Comparison of ENCODE assay signal across 9 cellular contexts in genomic region chr12:104604995-104605675, GRCh38.
DNase-seq lines count a peak whose midpoint lies in the region; ATAC-seq and TF ChIP-seq lines count a peak whose summit lies in the region.
"Had no signal": no experiment of that assay in that cellular context is flagged by ENCODE, and none has a peak within 500 bp of the region (broad histone marks: within the 10 kb centered on the region; RNA-seq: fewer than 3 reads in every experiment).

No MANE protein-coding gene starts in this region.

- H3K4me2 ChIP-seq in GM23338 (peak overlapping the region; percentile 4; the same call in 1 of the 2 replicates), SU-DHL-6 (ENCODE audit: low read depth, low read length, poor library complexity, severe bottlenecking) (peak overlapping the region; percentile 47)

- peak overlapping the region; percentile 50; the same call in 2 of the 3 replicates for H3K4me3 Mint-ChIP-seq in GM23338

- no peak overlapping the region for H2AFZ ChIP-seq in GM23338
- H2AFZ ChIP-seq in SU-DHL-6 (ENCODE audit: low read depth, low read length, severe bottlenecking) = no peak overlapping the region

- DNase-seq in GM23338 (ENCODE audit: low spot score) (peak; percentile 49), NCI-H82 treated with DMSO at 0.1 percent for 48 hours (lab: John Stamatoyannopoulos, UW; ENCODE audit: unreplicated experiment) (no peak), posterior cingulate gyrus (no peak), GOT3 (lab: John Stamatoyannopoulos, UW) (no peak)
- DNase-seq in activated naive CD4-positive, alpha-beta T cell treated with anti-CD3 and anti-CD28 coated beads, Interleukin-2, amount 50 U/mL, for 16 hours = no peak
- DNase-seq: NCI-H774 had no signal

- 0 out of 2 replicates have a peak overlapping the region, but pooled peaks have one; percentile 27 for H3K27ac Mint-ChIP-seq in GM23338

- no peaks in the 10 kb centered on the region for H3F3A ChIP-seq in GM23338 (replicated peaks; ENCODE audit: low read depth)
- H3F3A ChIP-seq in SU-DHL-6 (ENCODE audit: insufficient read depth) = no peaks in the 10 kb centered on the region

- H3K27me3 Mint-ChIP-seq in GM23338 (ENCODE audit: insufficient read depth, low read depth, poor library complexity) = peaks cover 3% of the 10 kb centered on the region

- H3K4me1 ChIP-seq in GM23338 (ENCODE audit: insufficient read depth) = peaks cover 15% of the 10 kb centered on the region; the same call in 1 of the 2 replicates
- H3K4me1 ChIP-seq in gastroesophageal sphincter = peaks cover 0 to 45% (median 3%) of the 10 kb centered on the region in 3 donors

- ATAC-seq in GM23338 = peak; percentile 78
- no peak for ATAC-seq in gastroesophageal sphincter

- peaks cover 22% of the 10 kb centered on the region for H3K4me1 Mint-ChIP-seq in GM23338

- H3K27ac ChIP-seq in GM23338 (ENCODE audit: low read depth) = peak overlapping the region; percentile 3; the same call in 1 of the 2 replicates
- no peak overlapping the region; the same call in 1 of the 2 replicates for H3K27ac ChIP-seq in SU-DHL-6 (ENCODE audit: low read depth, low read length)
- H3K27ac ChIP-seq in gastroesophageal sphincter = peak overlapping the region in 3 of 4 donors; percentile 55 to 65 (median 63)
- peak overlapping the region in 19 of 21 experiments; percentile 26 to 89 (median 69) for H3K27ac ChIP-seq in skin epidermis

- intact Hi-C loops in posterior cingulate gyrus (cut with DNase I) = no loop called here

- WGBS in gastroesophageal sphincter (ENCODE audit: low coverage in 1 of 2), 2 donors = 94 to 95% methylated on average over 10 to 16 of the region's 16 CpGs

- H3K27me3 ChIP-seq in GM23338 (ENCODE audit: insufficient read depth) (no peaks in the 10 kb centered on the region), SU-DHL-6 (ENCODE audit: low read length) (no peaks in the 10 kb centered on the region), gastroesophageal sphincter (no peaks in the 10 kb centered on the region)

- no peaks in the 10 kb centered on the region for H3K79me2 ChIP-seq in GM23338 (replicated peaks; ENCODE audit: insufficient read depth)
- no peaks in the 10 kb centered on the region for H3K79me2 ChIP-seq in SU-DHL-6 (ENCODE audit: insufficient read depth, low read length)

- no peaks in the 10 kb centered on the region for H3K9me3 Mint-ChIP-seq in GM23338

- H3K9me2 ChIP-seq in GM23338 (ENCODE audit: insufficient read depth) (no peaks in the 10 kb centered on the region), SU-DHL-6 (replicated peaks; ENCODE audit: insufficient read depth, low read length) (no peaks in the 10 kb centered on the region)

- no peak overlapping the region for H3K4me3 ChIP-seq in GM23338
- H3K4me3 ChIP-seq in SU-DHL-6 (ENCODE audit: insufficient read depth, low read length, poor library complexity, severe bottlenecking) = no peak overlapping the region
- H3K4me3 ChIP-seq in gastroesophageal sphincter = no peak overlapping the region
- no peak overlapping the region for H3K4me3 ChIP-seq in skin epidermis

- no peak overlapping the region for H3K9ac ChIP-seq in SU-DHL-6 (ENCODE audit: low read length)

- no peaks in the 10 kb centered on the region for H3K9me3 ChIP-seq in SU-DHL-6 (ENCODE audit: insufficient read depth, low read length)
- H3K9me3 ChIP-seq in gastroesophageal sphincter = no peaks in the 10 kb centered on the region

- H4K20me1 ChIP-seq in GM23338 (replicated peaks; ENCODE audit: insufficient read depth) (no peaks in the 10 kb centered on the region; the same call in 1 of the 2 replicates), SU-DHL-6 (ENCODE audit: low read depth, low read length) (no peaks in the 10 kb centered on the region)

- TF ChIP-seq POLR2A in gastroesophageal sphincter (IDR thresholded peaks at IDR 0.05) = no peak

- no peaks in the 10 kb centered on the region for H3K36me3 ChIP-seq in GM23338 (ENCODE audit: insufficient read depth)
- no peaks in the 10 kb centered on the region for H3K36me3 ChIP-seq in SU-DHL-6 (ENCODE audit: low read length)
- H3K36me3 ChIP-seq in gastroesophageal sphincter = no peaks in the 10 kb centered on the region

- H3K36me3 Mint-ChIP-seq in GM23338 (ENCODE audit: low read depth) = peaks cover 4% of the 10 kb centered on the region; the same call in 1 of the 3 replicates

- TF ChIP-seq EP300 in gastroesophageal sphincter (IDR thresholded peaks at IDR 0.05) = no peak

- TF ChIP-seq CTCF in GM23338 (conservative IDR thresholded peaks at IDR 0.05; ENCODE audit: low read depth in 2 of 2) = no peak
- TF ChIP-seq CTCF in SU-DHL-6 (IDR thresholded peaks at IDR 0.05; ENCODE audit: insufficient read depth, low read length, poor library complexity, severe bottlenecking) = no peak
- no peak for TF ChIP-seq CTCF in gastroesophageal sphincter (IDR thresholded peaks at IDR 0.05)

TF ChIP-seq in GM23338, 12 proteins besides CTCF, POLR2A, EP300 and RAD21 (continues in another document):
- TF ChIP-seq JUNB (IDR thresholded peaks at IDR 0.05; ENCODE audit: unreplicated experiment) (no peak), ZNF331 (CRISPR knock-in tag; IDR thresholded peaks at IDR 0.05; ENCODE audit: low read depth) (no peak), EZH2 (IDR thresholded peaks at IDR 0.05; ENCODE audit: low read depth, unreplicated experiment) (no peak), ETS1 (IDR thresholded peaks at IDR 0.05) (no peak), REST (IDR thresholded peaks at IDR 0.05; ENCODE audit: unreplicated experiment) (no peak)
